ENCODE assay signal across 1 cellular context in the genomic region with DNA sequence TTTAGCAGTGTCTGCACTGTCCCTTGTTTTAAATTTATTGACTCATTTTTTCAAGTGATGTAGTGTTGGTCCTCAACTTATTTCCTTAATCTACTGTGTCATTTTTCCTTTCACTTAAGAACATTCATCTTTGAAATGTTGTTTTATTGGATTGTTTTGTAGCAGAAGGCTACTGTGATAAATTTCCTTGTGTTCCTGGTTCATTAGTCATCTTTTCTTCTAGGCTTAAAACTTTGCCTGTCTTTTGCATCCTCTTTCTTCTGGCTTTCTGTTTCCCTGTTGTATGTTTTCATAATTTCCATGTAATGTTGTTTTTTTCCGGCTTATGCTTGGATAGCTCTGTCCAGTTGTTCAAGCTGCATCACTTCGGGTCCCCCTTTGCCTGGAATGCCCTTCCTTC.
TF ChIP-seq lines count a peak whose summit lies in the region.

No MANE protein-coding gene starts in this region.

TF ChIP-seq in IMR-90, 13 proteins besides CTCF, POLR2A, EP300 and RAD21:
- TF ChIP-seq MAZ (IDR thresholded peaks at IDR 0.05; ENCODE audit: borderline replicate concordance, low read depth, low read length): no peak
- no peak for TF ChIP-seq RFX5 (IDR thresholded peaks at IDR 0.05; ENCODE audit: low read depth, low read length)
- no peak for TF ChIP-seq MAFK (IDR thresholded peaks at IDR 0.05; ENCODE audit: low read depth, low read length)
- TF ChIP-seq MXI1 (IDR thresholded peaks at IDR 0.05; ENCODE audit: borderline replicate concordance, low read depth, low read length): no peak
- TF ChIP-seq USF2 (IDR thresholded peaks at IDR 0.05; ENCODE audit: low read depth, low read length): no peak
- no peak for TF ChIP-seq BHLHE40 (IDR thresholded peaks at IDR 0.05; ENCODE audit: low read depth, low read length)
- no peak for TF ChIP-seq CEBPB (IDR thresholded peaks at IDR 0.05; ENCODE audit: low read depth, low read length)
- TF ChIP-seq FOS (IDR thresholded peaks at IDR 0.05; ENCODE audit: low read depth, low read length): no peak
- no peak for TF ChIP-seq RCOR1 (IDR thresholded peaks at IDR 0.05; ENCODE audit: insufficient replicate concordance, low read length)
- no peak for TF ChIP-seq CHD1 (IDR thresholded peaks at IDR 0.05; ENCODE audit: low read depth, low read length)
- TF ChIP-seq ELK1 (IDR thresholded peaks at IDR 0.05; ENCODE audit: borderline replicate concordance, low read depth, low read length): no peak
- TF ChIP-seq NFE2L2 (IDR thresholded peaks at IDR 0.05; ENCODE audit: low read depth, low read length): no peak
- TF ChIP-seq SMC3 (IDR thresholded peaks at IDR 0.05; ENCODE audit: low read depth, low read length): no peak
